ENCODE assay signal across 24 cellular contexts in genomic region chr16:55557186-55557585, GRCh38. TPM values are rescaled to one million over a fixed set of nuclear protein-coding genes. Genes with fewer than 3 reads are reported as not detected.
DNase-seq lines count a peak whose midpoint lies in the region; TF ChIP-seq lines count a peak whose summit lies in the region.
"Had no signal": no experiment of that assay in that cellular context is flagged by ENCODE, and none has a peak within 500 bp of the region (broad histone marks: within the 10 kb centered on the region; RNA-seq: fewer than 3 reads in every experiment).

No MANE protein-coding gene starts in this region.

- H3K4me1 ChIP-seq in HEK293 (ENCODE audit: control insufficient read depth, insufficient read depth, low read length) (0 out of 2 replicates have a peak, but pooled peaks cover 2% of the 10 kb centered on the region), mammary epithelial cell (ENCODE audit: insufficient read depth, low read length) (peaks cover 70% of the 10 kb centered on the region), esophagus squamous epithelium (peaks cover 19 to 61% (median 26%) of the 10 kb centered on the region in 3 donors)
- H3K4me1 ChIP-seq: BLaER1 treated with 17β-estradiol and CSF1 and Interleukin-3, amounts not matched to agents 10 nM and 100 nM had no signal

- peaks cover 6% of the 10 kb centered on the region for H3K79me2 ChIP-seq in mammary epithelial cell (ENCODE audit: insufficient read depth, low read length)

- H3K36me3 ChIP-seq in HEK293 (ENCODE audit: control insufficient read depth in 2 of 2, insufficient read depth in 1 of 2, low read length in 2 of 2): no peaks in the 10 kb centered on the region; a peak in 1 of 3 replicates
- peaks cover 4% of the 10 kb centered on the region for H3K36me3 ChIP-seq in mammary epithelial cell (ENCODE audit: insufficient read depth, low read length)
- peaks cover 0 to 10% (median 0%) of the 10 kb centered on the region in 3 donors for H3K36me3 ChIP-seq in esophagus squamous epithelium

- dilution Hi-C loops in mammary epithelial cell (cut with HindIII; ENCODE audit: low sequenced_read_pairs): no loop called here

- no peaks in the 10 kb centered on the region for H3K27me3 ChIP-seq in mammary epithelial cell (ENCODE audit: insufficient read depth, low read length)
- H3K27me3 ChIP-seq in esophagus squamous epithelium: no peaks in the 10 kb centered on the region
- H3K27me3 ChIP-seq: BLaER1 treated with 17β-estradiol and CSF1 and Interleukin-3, amounts not matched to agents 10 nM and 100 nM had no signal

- no peaks in the 10 kb centered on the region for H3K9me3 ChIP-seq in HEK293 (ENCODE audit: control insufficient read depth, insufficient read depth, low read depth, low read length)
- H3K9me3 ChIP-seq in mammary epithelial cell (replicated peaks; ENCODE audit: insufficient read depth, low read length): no peaks in the 10 kb centered on the region
- no peaks in the 10 kb centered on the region for H3K9me3 ChIP-seq in esophagus squamous epithelium

- H2AFZ ChIP-seq in mammary epithelial cell (ENCODE audit: low read depth, low read length): no peak overlapping the region
- H2AFZ ChIP-seq: GM23338 had no signal

- H3K4me3 ChIP-seq in HEK293 (ENCODE audit: low read depth, low read length) (no peak overlapping the region), mammary epithelial cell (replicated peaks in 1 of 3; ENCODE audit: insufficient read depth in 1 of 3, low read depth in 2 of 3, low read length in 3 of 3) (no peak overlapping the region), esophagus squamous epithelium (no peak overlapping the region), skin epidermis (no peak overlapping the region)
- H3K4me3 ChIP-seq: BLaER1 treated with 17β-estradiol and CSF1 and Interleukin-3, amounts not matched to agents 10 nM and 100 nM; GM23338 had no signal

- intact Hi-C loops in mammary epithelial cell (cut with micrococcal nuclease) (no loop called here), esophagus squamous epithelium (cut with DNase I) (no loop called here)

- POLR2A ChIA-PET in HEK293 (lab: Yijun Ruan, JAX): no interaction called here

- peak overlapping the region; percentile 53 for H3K4me2 ChIP-seq in mammary epithelial cell (ENCODE audit: insufficient read depth, low read depth, low read length)
- H3K4me2 ChIP-seq: BLaER1 treated with 17β-estradiol and CSF1 and Interleukin-3, amounts not matched to agents 10 nM and 100 nM; GM23338; SK-N-SH had no signal

- no peak overlapping the region for H3K9ac ChIP-seq in mammary epithelial cell (ENCODE audit: insufficient read depth, low read length)
- H3K9ac ChIP-seq: BLaER1 treated with 17β-estradiol and CSF1 and Interleukin-3, amounts not matched to agents 10 nM and 100 nM; SK-N-SH had no signal

- CTCF ChIA-PET in HEK293 (lab: Yijun Ruan, JAX): interaction anchor here (0.7 to 0.9 kb wide), 3 partner anchors 10 to 141 kb away, joined by 3 to 4 read pairs (median 3); no protein-coding TSS in a partner anchor
- CTCF ChIA-PET in mammary epithelial cell (lab: Charles Lee; ENCODE audit: low non-redundant PET): interaction anchor here (0.5 kb wide), 1 partner anchor 10 kb away, joined by 3 read pairs; no protein-coding TSS in a partner anchor

- in situ Hi-C loops in mammary epithelial cell (cut with MboI; ENCODE audit: low sequenced_read_pairs in 2 of 2): no loop called here

- TF ChIP-seq CTCF in HEK293 (tag by site-specific recombination; IDR thresholded peaks at IDR 0.05) (no peak), mammary epithelial cell (conservative IDR thresholded peaks at IDR 0.05 in 1 of 2, IDR thresholded peaks at IDR 0.05 in 1 of 2; ENCODE audit: extremely low read depth in 1 of 2, insufficient read depth in 1 of 2, low read depth in 1 of 2, low read length in 2 of 2) (no peak), esophagus squamous epithelium (IDR thresholded peaks at IDR 0.05) (no peak)

- no TSS peak for BruUV-seq in mammary epithelial cell (replicated peaks; lab: Mats Ljungman, UMichigan)

- H4K20me1 ChIP-seq in mammary epithelial cell (ENCODE audit: insufficient read depth, low read length): no peaks in the 10 kb centered on the region
- H4K20me1 ChIP-seq: BLaER1 treated with 17β-estradiol and CSF1 and Interleukin-3, amounts not matched to agents 10 nM and 100 nM had no signal

- DNase-seq in mammary epithelial cell (peak; percentile 56), esophagus squamous epithelium (lab: John Stamatoyannopoulos, UW) (no peak), NCI-H2107 treated with DMSO at 0.1 percent for 48 hours (lab: John Stamatoyannopoulos, UW; ENCODE audit: unreplicated experiment) (no peak), NCI-H524 treated with DMSO at 0.1 percent for 48 hours (lab: John Stamatoyannopoulos, UW) (no peak), KG1 (lab: John Stamatoyannopoulos, UW) (no peak)
- DNase-seq in activated effector memory CD4-positive, alpha-beta T cell treated with anti-CD3 and anti-CD28 coated beads, Interleukin-2, amount 50 U/mL, for 16 hours: no peak
- DNase-seq: AML-193; CD4-positive, alpha-beta T cell; DMS53; H9; NCI-H1092 treated with DMSO at 0.1 percent for 48 hours; NCI-H1436; NCI-H187; NCI-H2081 treated with DMSO at 0.1 percent for 48 hours; NCI-H774; SK-N-SH had no signal

- H3K27ac ChIP-seq in HEK293 (ENCODE audit: extremely low read depth, low read depth, low read length) (no peak overlapping the region), mammary epithelial cell (ENCODE audit: insufficient read depth, low read depth, low read length) (peak overlapping the region; percentile 16), esophagus squamous epithelium (peak overlapping the region; percentile 55 to 83 (median 70)), skin epidermis (peak overlapping the region in 15 of 21 experiments; percentile 0 to 77 (median 56))
- H3K27ac ChIP-seq: BLaER1 treated with 17β-estradiol and CSF1 and Interleukin-3, amounts not matched to agents 10 nM and 100 nM had no signal

- TF ChIP-seq POLR2A in esophagus squamous epithelium (IDR thresholded peaks at IDR 0.05): no peak

TF ChIP-seq in HEK293, 187 proteins besides CTCF, POLR2A, EP300 and RAD21:
- TF ChIP-seq ZNF18 (tag by site-specific recombination; IDR thresholded peaks at IDR 0.05): no peak
- peak; percentile 32; the same call in 1 of the 2 replicates for TF ChIP-seq PRDM1 (tag by site-specific recombination; IDR thresholded peaks at IDR 0.05)
- no peak for TF ChIP-seq SP3 (tag by site-specific recombination; IDR thresholded peaks at IDR 0.05)

RNA-seq across cellular contexts. Expression of gene CAPNS2, which starts 9.3 kb away (rescaled TPM):
- total RNA-seq in mammary epithelial cell (1 to 10 TPM; 1.8 to 3.2 TPM), esophagus squamous epithelium (100 to 1,000 TPM in 1 of 4 donors, 10 to 100 TPM in 3; 58.8 to 145 (median 74.0) TPM)
- polyA plus RNA-seq in mammary epithelial cell: 0.82 TPM
- polyA minus RNA-seq in mammary epithelial cell: not detected
- total RNA-seq: A172; CD4-positive, alpha-beta T cell; Daoy; G401; H9 had no signal
- polyA plus RNA-seq: GM23338, IgD-negative memory B cell had no signal

RNA-seq across cellular contexts. Expression of gene LPCAT2, which starts 48.3 kb away (rescaled TPM):
- total RNA-seq in mammary epithelial cell (100 to 1,000 TPM in 1 of 2 donors, 10 to 100 TPM in 1; 50.5 to 173 TPM), esophagus squamous epithelium (10 to 100 TPM; 10.0 to 21.7 (median 16.9) TPM)
- polyA plus RNA-seq in mammary epithelial cell: 32.4 TPM
- polyA minus RNA-seq in mammary epithelial cell: 109 TPM
- total RNA-seq: G401 had no signal
- polyA plus RNA-seq: IgD-negative memory B cell had no signal

Comparison
In these comparisons a context has a peak if more than half of its experiments do, and no peak if none do; other contexts are left out.
1. RNA of gene CAPNS2, which starts 9.3 kb away (total RNA-seq): 58.8 to 145 TPM in esophagus squamous epithelium; 1.8 to 3.2 TPM in mammary epithelial cell; every median in the first group is over 10 times any median in the second.